Comparison of ENCODE assay signal across 27 cellular contexts in genomic region chr3:61570813-61571212, GRCh38. TPM values are rescaled to one million over a fixed set of nuclear protein-coding genes. Genes with fewer than 3 reads are reported as not detected.
DNase-seq lines count a peak whose midpoint lies in the region; ATAC-seq and TF ChIP-seq lines count a peak whose summit lies in the region.
"Had no signal": no experiment of that assay in that cellular context is flagged by ENCODE, and none has a peak within 500 bp of the region (broad histone marks: within the 10 kb centered on the region; RNA-seq: fewer than 3 reads in every experiment).

No MANE protein-coding gene starts in this region.

- peak; percentile 71 for DNase-seq in Jurkat, Clone E6-1 (ENCODE audit: low read depth, low spot score)
- peak; percentile 82 for DNase-seq in SKM-1 (lab: John Stamatoyannopoulos, UW; ENCODE audit: unreplicated experiment)
- peak; percentile 29 for DNase-seq in choroid plexus epithelial cell (ENCODE audit: low read depth)
- DNase-seq in NAMALWA (ENCODE audit: low spot score): no peak
- DNase-seq in UCSD-AML1 (lab: John Stamatoyannopoulos, UW; ENCODE audit: unreplicated experiment): no peak
- DNase-seq in HuH-7 (ENCODE audit: low spot score): no peak
- DNase-seq in sciatic nerve (ENCODE audit: low spot score): no peak
- DNase-seq: ACHN; activated CD4-positive, CD25-positive, alpha-beta regulatory T cell; activated CD8-positive, alpha-beta T cell treated with anti-CD3 and anti-CD28 coated beads, Interleukin-2, amount 10 ng/mL, durations not matched to agents 7 days and 5 days; activated naive CD4-positive, alpha-beta T cell; activated T-cell treated with anti-CD3 and anti-CD28 coated beads, Interleukin-2, amount 50 U/mL, for 1 hour; amygdala; C1 segment of cervical spinal cord; central memory CD4-positive, alpha-beta T cell; foreskin melanocyte; NCI-H1436; NCI-H524 treated with DMSO at 0.1 percent for 48 hours; nucleus accumbens; retina; SHP77; stimulated activated CD4-positive, alpha-beta T cell treated with anti-CD3 and anti-CD28 coated beads, Interleukin-12 subunit alpha, Interleukin-12 subunit beta, amount 100 ng/mL, for 4 hours; stimulated activated CD8-positive, alpha-beta memory T cell treated with anti-CD3 and anti-CD28 coated beads, Interleukin-4, amount 100 ng/mL, for 48 hours; substantia nigra had no signal

- intact Hi-C loops in sciatic nerve (cut with DNase I): no loop called here

- peak overlapping the region; percentile 61; the same call in 1 of the 2 replicates for H3K27ac ChIP-seq in ACC112 (ENCODE audit: low read depth, low read length)

- no peak for ATAC-seq in sciatic nerve
- ATAC-seq: activated CD8-positive, alpha-beta T cell treated with anti-CD3 and anti-CD28 coated beads, Interleukin-2, amount 10 ng/mL, durations not matched to agents 7 days and 5 days; K562 had no signal

- H2AFZ ChIP-seq in ACC112 (ENCODE audit: low read length, unreplicated experiment): no peak overlapping the region

- no peaks in the 10 kb centered on the region for H3K27me3 ChIP-seq in ACC112 (ENCODE audit: insufficient read depth, low read length)

- H3K79me2 ChIP-seq in ACC112 (ENCODE audit: control insufficient read depth, insufficient read depth, low read length, unreplicated experiment): peaks cover 68% of the 10 kb centered on the region

- no peak overlapping the region for H3K4me3 ChIP-seq in ACC112 (ENCODE audit: low read depth, low read length)
- no peak overlapping the region for H3K4me3 ChIP-seq in Jurkat, Clone E6-1 (ENCODE audit: low read length)
- no peak overlapping the region for H3K4me3 ChIP-seq in choroid plexus epithelial cell (ENCODE audit: low read depth, low read length)
- H3K4me3 ChIP-seq: K562, lung had no signal

- no peaks in the 10 kb centered on the region for H3K36me3 ChIP-seq in ACC112 (ENCODE audit: insufficient read depth, low read length)

- TF ChIP-seq CTCF in choroid plexus epithelial cell (conservative IDR thresholded peaks at IDR 0.05; ENCODE audit: low read depth, low read length): no peak

- H3K4me1 ChIP-seq in ACC112 (ENCODE audit: control insufficient read depth, insufficient read depth, low read length, unreplicated experiment): peaks cover 58% of the 10 kb centered on the region

RNA-seq across cellular contexts. Expression of gene PTPRG, which starts 9.4 kb away (rescaled TPM):
- 0.79 TPM for polyA plus RNA-seq in Jurkat, Clone E6-1 (2012; ENCODE audit: insufficient read depth, insufficient read length)
- total RNA-seq in sciatic nerve: 67.7 TPM
- total RNA-seq: activated CD8-positive, alpha-beta T cell treated with anti-CD3 and anti-CD28 coated beads, Interleukin-2, amount 10 ng/mL, durations not matched to agents 7 days and 5 days had no signal
- polyA plus RNA-seq: K562 had no signal

Comparison
In these comparisons a context has a peak if more than half of its experiments do, and no peak if none do; other contexts are left out.
1. DNase-seq: peak in Jurkat, Clone E6-1 (single experiment), SKM-1 (single experiment) and choroid plexus epithelial cell (single experiment); none in NAMALWA (single experiment), UCSD-AML1 (single experiment), HuH-7 (single experiment) and sciatic nerve (single experiment).